Comparison of ENCODE assay signal across 14 cellular contexts in the genomic region with DNA sequence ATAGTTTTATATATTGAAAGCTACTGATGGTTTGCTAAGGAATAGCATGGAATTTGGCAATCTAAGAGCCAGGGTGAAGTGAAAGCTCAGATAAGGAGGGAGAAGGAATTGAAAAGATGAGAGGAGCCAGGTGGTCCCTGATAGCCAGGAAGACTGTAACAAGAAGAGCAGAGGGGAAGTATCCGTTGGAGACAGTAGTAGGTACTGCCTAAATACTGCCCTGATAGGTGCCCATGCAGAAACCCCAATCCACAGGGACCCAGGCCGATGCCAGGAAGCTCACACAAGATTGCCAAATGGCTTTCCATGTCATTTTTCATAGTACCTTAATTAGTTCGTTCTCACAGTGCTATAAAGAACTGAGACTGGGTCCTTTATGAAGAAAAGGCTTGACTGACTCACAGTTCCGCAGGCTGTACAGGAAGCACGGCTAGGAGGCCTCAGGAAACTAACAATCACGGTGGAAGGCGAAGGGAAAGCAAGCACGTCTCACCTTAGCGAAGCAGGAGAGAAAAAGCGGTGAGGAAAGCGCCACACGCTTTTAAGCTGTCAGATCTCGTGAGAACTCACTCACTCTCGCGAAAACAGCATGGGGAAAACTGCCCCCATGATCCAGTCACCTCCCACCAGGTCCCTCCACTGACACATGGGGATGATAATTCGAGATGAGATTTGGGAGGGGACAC. TPM values are rescaled to one million over a fixed set of nuclear protein-coding genes. Genes with fewer than 3 reads are reported as not detected.
DNase-seq lines count a peak whose midpoint lies in the region; ATAC-seq and TF ChIP-seq lines count a peak whose summit lies in the region.
"Had no signal": no experiment of that assay in that cellular context is flagged by ENCODE, and none has a peak within 500 bp of the region (broad histone marks: within the 10 kb centered on the region; RNA-seq: fewer than 3 reads in every experiment).

No MANE protein-coding gene starts in this region.

- no peaks in the 10 kb centered on the region for H3K9me3 ChIP-seq in CD4-positive, alpha-beta T cell (ENCODE audit: control insufficient read depth, low read length)
- H3K9me3 ChIP-seq: gastroesophageal sphincter, sigmoid colon, tibial nerve had no signal

- CTCF ChIA-PET in CD4-positive, alpha-beta T cell (lab: Charles Lee) = no interaction called here
- CTCF ChIA-PET in Calu3 (lab: Charles Lee) = no interaction called here

- H3K27ac ChIP-seq in CD4-positive, alpha-beta T cell (ENCODE audit: low read depth, low read length) = no peak overlapping the region
- H3K27ac ChIP-seq: brain microvascular endothelial cell, gastroesophageal sphincter, sigmoid colon, tibial nerve had no signal

- ATAC-seq in CD4-positive, alpha-beta T cell (ENCODE audit: poor library complexity) = no peak
- ATAC-seq in GM18868 (IDR thresholded peaks at IDR 0.05; ENCODE audit: unreplicated experiment) (peak; percentile 65), GM18867 (IDR thresholded peaks at IDR 0.05; ENCODE audit: unreplicated experiment) (no peak), GM21367 (IDR thresholded peaks at IDR 0.05; ENCODE audit: unreplicated experiment) (no peak)
- ATAC-seq: gastroesophageal sphincter, Panc1 had no signal

- POLR2A ChIA-PET in CD4-positive, alpha-beta T cell (lab: Charles Lee) = no interaction called here

- BruUV-seq in Calu3 (replicated peaks; lab: Mats Ljungman, UMichigan) = no TSS peak

- no peak for TF ChIP-seq CTCF in CD4-positive, alpha-beta T cell (IDR thresholded peaks at IDR 0.05)
- no peak for TF ChIP-seq CTCF in Calu3 (IDR thresholded peaks at IDR 0.05; ENCODE audit: unreplicated experiment)

- peaks cover 13% of the 10 kb centered on the region for H3K4me1 Mint-ChIP-seq in CD4-positive, alpha-beta T cell (ENCODE audit: low read depth)
- no peaks in the 10 kb centered on the region for H3K4me1 Mint-ChIP-seq in Calu3 (ENCODE audit: low read depth, unreplicated experiment)

- no peaks in the 10 kb centered on the region for H3K27me3 ChIP-seq in CD4-positive, alpha-beta T cell (ENCODE audit: control insufficient read depth, insufficient read depth, low read length)
- H3K27me3 ChIP-seq: brain microvascular endothelial cell, gastroesophageal sphincter, sigmoid colon, tibial nerve had no signal

- H3K36me3 Mint-ChIP-seq in CD4-positive, alpha-beta T cell (ENCODE audit: low read depth) = no peaks in the 10 kb centered on the region
- H3K36me3 Mint-ChIP-seq in Calu3 (ENCODE audit: insufficient read depth, unreplicated experiment) = no peaks in the 10 kb centered on the region

- DNase-seq in CD4-positive, alpha-beta T cell = no peak
- DNase-seq in activated CD4-positive, alpha-beta T cell treated with anti-CD3 and anti-CD28 coated beads, Interleukin-2, amount 50 U/mL, for 48 hours = peak; percentile 1 to 17
- DNase-seq in lung microvascular endothelial cell (ENCODE audit: low read depth in 2 of 2) (peak; percentile 7 to 85), Calu3 (no peak)
- DNase-seq: brain microvascular endothelial cell, COR-L47, sigmoid colon had no signal

- no peaks in the 10 kb centered on the region for H3K27me3 Mint-ChIP-seq in CD4-positive, alpha-beta T cell
- no peaks in the 10 kb centered on the region for H3K27me3 Mint-ChIP-seq in Calu3 (ENCODE audit: unreplicated experiment)

- intact Hi-C loops in CD4-positive, alpha-beta T cell (cut with DNase I, micrococcal nuclease) = no loop called here
- intact Hi-C loops in Calu3 (cut with micrococcal nuclease; ENCODE audit: unreplicated experiment) = no loop called here

- H3K9me3 Mint-ChIP-seq in CD4-positive, alpha-beta T cell = no peaks in the 10 kb centered on the region
- H3K9me3 Mint-ChIP-seq in Calu3 (ENCODE audit: low read depth, unreplicated experiment) = no peaks in the 10 kb centered on the region

- peak overlapping the region; percentile 38 for H3K27ac Mint-ChIP-seq in CD4-positive, alpha-beta T cell
- H3K27ac Mint-ChIP-seq in Calu3 (ENCODE audit: unreplicated experiment) = no peak overlapping the region

- H3K4me3 Mint-ChIP-seq in CD4-positive, alpha-beta T cell = peak overlapping the region; percentile 73
- H3K4me3 Mint-ChIP-seq in Calu3 (ENCODE audit: low read depth, unreplicated experiment) = no peak overlapping the region

RNA-seq across cellular contexts. Expression of a gene that starts 13.0 kb away (rescaled TPM):
- under 1 TPM; 0.08 to 0.25 TPM for total RNA-seq in CD4-positive, alpha-beta T cell
- total RNA-seq in lung microvascular endothelial cell (not detected in 2 replicates), Calu3 (2022) (not detected in 2 replicates)
- total RNA-seq: gastroesophageal sphincter, myocyte, tibial nerve had no signal

RNA-seq across cellular contexts. Expression of a gene that starts 19.3 kb away (rescaled TPM):
- not detected for total RNA-seq in CD4-positive, alpha-beta T cell
- total RNA-seq in lung microvascular endothelial cell (not detected in 2 replicates), Calu3 (2022) (not detected in 2 replicates)
- total RNA-seq: gastroesophageal sphincter, myocyte, sigmoid colon, tibial nerve had no signal

Comparison
In these comparisons a context has a peak if more than half of its experiments do, and no peak if none do; other contexts are left out.
1. DNase-seq: peak in activated CD4-positive, alpha-beta T cell treated with anti-CD3 and anti-CD28 coated beads, Interleukin-2, amount 50 U/mL, for 48 hours (2 of 2) and lung microvascular endothelial cell (2 of 2); none in CD4-positive, alpha-beta T cell (0 of 10) and Calu3 (single experiment).